Comparison of ENCODE assay signal across 17 cellular contexts in the genomic region with DNA sequence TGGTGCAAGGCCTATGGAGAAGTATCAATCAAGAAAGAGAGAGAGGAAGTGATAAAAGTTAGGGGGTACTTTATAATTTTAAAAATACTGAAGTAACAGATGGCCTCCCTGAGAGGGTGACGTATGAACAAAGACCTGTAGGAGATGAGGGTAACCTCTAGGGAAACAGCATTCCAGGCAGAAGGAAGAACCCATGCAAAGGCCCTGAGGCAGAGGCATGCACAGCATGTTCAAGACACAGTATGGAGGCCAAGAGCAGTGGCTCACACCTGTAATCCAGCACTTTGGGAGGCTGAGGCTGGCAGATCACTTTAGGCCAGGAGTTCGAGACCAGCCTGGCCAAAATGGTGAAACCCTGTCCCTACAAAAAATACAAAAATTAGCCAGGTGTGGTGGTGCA.
DNase-seq lines count a peak whose midpoint lies in the region; ATAC-seq and TF ChIP-seq lines count a peak whose summit lies in the region.
"Had no signal": no experiment of that assay in that cellular context is flagged by ENCODE, and none has a peak within 500 bp of the region (broad histone marks: within the 10 kb centered on the region; RNA-seq: fewer than 3 reads in every experiment).

No MANE protein-coding gene starts in this region.

- H3K27ac ChIP-seq in HEK293 (ENCODE audit: extremely low read depth, low read depth, low read length) (no peak overlapping the region), thyroid gland (peak overlapping the region; percentile 77 to 96 (median 91)), PC-3 (ENCODE audit: low read length) (no peak overlapping the region)
- H3K27ac ChIP-seq: BLaER1 had no signal

- WGBS in thyroid gland, 2 donors = 68 to 70% methylated on average over 2 of the region's 2 CpGs

- H3K36me3 ChIP-seq in HEK293 (ENCODE audit: control insufficient read depth in 2 of 2, insufficient read depth in 1 of 2, low read length in 2 of 2) (no peaks in the 10 kb centered on the region), thyroid gland (no peaks in the 10 kb centered on the region), PC-3 (ENCODE audit: low read depth, low read length) (no peaks in the 10 kb centered on the region)
- H3K36me3 ChIP-seq: BE2C, BLaER1 had no signal

- H3K4me3 ChIP-seq in HEK293 (ENCODE audit: low read depth, low read length) = no peak overlapping the region
- H3K4me3 ChIP-seq in thyroid gland (replicated peaks in 1 of 3) = no peak overlapping the region
- H3K4me3 ChIP-seq in PC-3 (ENCODE audit: low read length) = no peak overlapping the region
- H3K4me3 ChIP-seq: BLaER1, GM12878 had no signal

- H2AFZ ChIP-seq in PC-3 (ENCODE audit: low read length) = no peak overlapping the region

- CTCF ChIA-PET in HEK293 (lab: Yijun Ruan, JAX) = interaction anchor here (0.6 kb wide), 1 partner anchor 59 kb away, joined by 3 read pairs; no protein-coding TSS in a partner anchor
- CTCF ChIA-PET in PC-3 (lab: Charles Lee) = no interaction called here

- H3K9me2 ChIP-seq in PC-3 (replicated peaks; ENCODE audit: low read length) = no peaks in the 10 kb centered on the region

- intact Hi-C loops in thyroid gland (cut with DNase I) (no loop called here), PC-3 (cut with micrococcal nuclease) (loop anchor here (5.0 kb wide), 1 partner anchor 127 kb away; no protein-coding TSS in a partner anchor)

- no TSS peak for BruUV-seq in PC-3 (replicated peaks; lab: Mats Ljungman, UMichigan)

- POLR2A ChIA-PET in HEK293 (lab: Yijun Ruan, JAX) (no interaction called here), PC-3 (lab: Charles Lee; ENCODE audit: unreplicated experiment) (no interaction called here)

- H3K4me2 ChIP-seq in PC-3 (ENCODE audit: low read length) = no peak overlapping the region
- H3K4me2 ChIP-seq: BLaER1 had no signal

- no peaks in the 10 kb centered on the region for H3K79me2 ChIP-seq in PC-3 (ENCODE audit: low read length)

- no peak for ATAC-seq in PC-3
- ATAC-seq: GM12878 had no signal

- no peaks in the 10 kb centered on the region for H3K27me3 ChIP-seq in thyroid gland
- no peaks in the 10 kb centered on the region for H3K27me3 ChIP-seq in PC-3 (ENCODE audit: low read length)
- H3K27me3 ChIP-seq: BE2C, BLaER1 had no signal

- TF ChIP-seq CTCF in HEK293 (tag by site-specific recombination; IDR thresholded peaks at IDR 0.05) = no peak
- no peak for TF ChIP-seq CTCF in thyroid gland (IDR thresholded peaks at IDR 0.05)
- TF ChIP-seq CTCF in PC-3 (conservative IDR thresholded peaks at IDR 0.05; ENCODE audit: low read depth, low read length) = no peak

- H3K9me3 ChIP-seq in HEK293 (ENCODE audit: control insufficient read depth, insufficient read depth, low read depth, low read length) (no peaks in the 10 kb centered on the region), thyroid gland (no peaks in the 10 kb centered on the region), PC-3 (ENCODE audit: low read length) (no peaks in the 10 kb centered on the region)
- H3K9me3 ChIP-seq: BE2C, BLaER1 had no signal

- H4K20me1 ChIP-seq in PC-3 (ENCODE audit: low read length) = no peaks in the 10 kb centered on the region
- H4K20me1 ChIP-seq: BLaER1 had no signal

- no peak overlapping the region for H3K9ac ChIP-seq in PC-3 (ENCODE audit: low read length)
- H3K9ac ChIP-seq: BLaER1 had no signal

- DNase-seq in NCI-H69 (lab: John Stamatoyannopoulos, UW) (peak; percentile 7), thyroid gland (no peak), DMS153 treated with DMSO at 0.1 percent for 48 hours (lab: John Stamatoyannopoulos, UW; ENCODE audit: unreplicated experiment) (no peak), PC-3 (no peak)
- DNase-seq: 8988T; ACHN; BE2C; C1 segment of cervical spinal cord; CD4-positive, alpha-beta memory T cell; CD4-positive, CD25-positive, alpha-beta regulatory T cell; CD8-positive, alpha-beta memory T cell; COR-L47; DMS 273 treated with DMSO at 0.1 percent for 48 hours; DMS153 had no signal

- peaks cover 16% of the 10 kb centered on the region for H3K4me1 ChIP-seq in HEK293 (ENCODE audit: control insufficient read depth, insufficient read depth, low read length)
- H3K4me1 ChIP-seq in thyroid gland = peaks cover 48 to 54% of the 10 kb centered on the region in 2 donors
- peaks cover 19% of the 10 kb centered on the region for H3K4me1 ChIP-seq in PC-3 (ENCODE audit: insufficient read depth, low read length)
- H3K4me1 ChIP-seq: BE2C had no signal

- H3F3A ChIP-seq in PC-3 (ENCODE audit: low read length, unreplicated experiment) = no peaks in the 10 kb centered on the region

- TF ChIP-seq POLR2A in thyroid gland (IDR thresholded peaks at IDR 0.05) = no peak

TF ChIP-seq in HEK293, 187 proteins besides CTCF, POLR2A, EP300 and RAD21:
- no peak for TF ChIP-seq ZSCAN23 (tag by site-specific recombination; IDR thresholded peaks at IDR 0.05)
- no peak for TF ChIP-seq ZIC2 (tag by site-specific recombination; IDR thresholded peaks at IDR 0.05)
- TF ChIP-seq ZNF623 (tag by site-specific recombination; IDR thresholded peaks at IDR 0.05) = peak; percentile 58

Comparison
In these comparisons a context has a peak if more than half of its experiments do, and no peak if none do; other contexts are left out.
1. H3K27ac ChIP-seq: peak in thyroid gland (3 of 3); none in HEK293 (single experiment) and PC-3 (single experiment).